22 cellular contexts compared by ENCODE assay signal in the genomic region with DNA sequence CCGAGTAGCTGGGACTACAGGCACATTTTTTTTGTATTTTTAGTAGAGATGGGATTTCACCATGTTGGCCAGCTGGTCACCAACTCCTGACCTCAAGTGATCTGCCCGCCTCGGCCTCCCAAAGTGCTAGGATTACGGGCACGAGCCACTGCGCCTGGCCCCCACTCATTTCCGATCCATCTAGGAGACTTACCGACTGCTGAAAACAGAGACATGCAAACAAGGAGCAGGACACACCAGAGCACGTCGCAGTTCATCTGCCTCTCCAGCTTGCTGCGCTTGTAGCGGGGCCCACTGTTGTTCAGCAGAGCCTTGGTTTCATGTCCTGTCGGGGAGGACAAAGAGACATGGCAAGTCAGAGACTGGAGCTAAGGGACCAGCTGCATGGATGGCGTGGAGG.
"Had no signal": no experiment of that assay in that cellular context is flagged by ENCODE, and none has a peak within 500 bp of the region (broad histone marks: within the 10 kb centered on the region; RNA-seq: fewer than 3 reads in every experiment).

No MANE protein-coding gene starts in this region.

- DNase-seq: activated CD4-positive, alpha-beta T cell treated with anti-CD3 and anti-CD28 coated beads for 4 hours; activated CD4-positive, alpha-beta T cell treated with anti-CD3 and anti-CD28 coated beads, Interleukin-2, amount 50 U/mL, for 48 hours; activated CD4-positive, CD25-positive, alpha-beta regulatory T cell; dermis blood vessel endothelial cell; effector memory CD8-positive, alpha-beta T cell; lower lobe of right lung; mesendoderm; naive B cell; occipital lobe; retina; stimulated activated CD4-positive, alpha-beta T cell treated with anti-CD3 and anti-CD28 coated beads, Interleukin-2, amount 100 ng/mL, for 24 hours; stimulated activated naive CD4-positive, alpha-beta T cell; substantia nigra; SW 1271; T-helper 17 cell had no signal

- H3K4me3 Mint-ChIP-seq: activated T-helper 17 cell treated with anti-CD3 and anti-CD28 coated beads, Interleukin-2, amount 50 U/mL, for 72 hours; brain; effector memory CD8-positive, alpha-beta T cell; naive B cell; T-helper 17 cell had no signal

- H3K27ac ChIP-seq: heart left ventricle, lower lobe of right lung, tibial artery had no signal

- H3K4me1 Mint-ChIP-seq: activated T-helper 17 cell treated with anti-CD3 and anti-CD28 coated beads, Interleukin-2, amount 50 U/mL, for 72 hours; naive B cell had no signal

- FAIRE-seq: keratinocyte had no signal

- H3K4me3 ChIP-seq: heart left ventricle, lower lobe of right lung, tibial artery had no signal

- H3K9me3 Mint-ChIP-seq: activated naive CD4-positive, alpha-beta T cell treated with anti-CD3 and anti-CD28 coated beads, Interleukin-2, amount 50 U/mL, for 72 hours; activated T-helper 17 cell treated with anti-CD3 and anti-CD28 coated beads, Interleukin-2, amount 50 U/mL, for 72 hours; brain; effector memory CD8-positive, alpha-beta T cell had no signal

- H3K27me3 Mint-ChIP-seq: activated T-helper 17 cell treated with anti-CD3 and anti-CD28 coated beads, Interleukin-2, amount 50 U/mL, for 72 hours; effector memory CD8-positive, alpha-beta T cell; progenitor cell of endocrine pancreas; T-helper 17 cell had no signal

- H3K27me3 ChIP-seq: heart left ventricle, tibial artery had no signal

- ATAC-seq: activated naive CD4-positive, alpha-beta T cell treated with anti-CD3 and anti-CD28 coated beads, Interleukin-2, amount 50 U/mL, for 72 hours; activated T-helper 17 cell treated with anti-CD3 and anti-CD28 coated beads, Interleukin-2, amount 50 U/mL, for 72 hours; effector memory CD8-positive, alpha-beta T cell; heart left ventricle; lower lobe of right lung; T-helper 17 cell had no signal

- H3K9me3 ChIP-seq: heart left ventricle, lower lobe of right lung, tibial artery had no signal

- H3K4me1 ChIP-seq: heart left ventricle, lower lobe of right lung had no signal

- H3K27ac Mint-ChIP-seq: activated naive CD4-positive, alpha-beta T cell treated with anti-CD3 and anti-CD28 coated beads, Interleukin-2, amount 50 U/mL, for 72 hours; activated T-helper 17 cell treated with anti-CD3 and anti-CD28 coated beads, Interleukin-2, amount 50 U/mL, for 72 hours; brain; effector memory CD8-positive, alpha-beta T cell; naive B cell; progenitor cell of endocrine pancreas; T-helper 17 cell had no signal
